ENCODE assay signal across 13 cellular contexts in the genomic region with DNA sequence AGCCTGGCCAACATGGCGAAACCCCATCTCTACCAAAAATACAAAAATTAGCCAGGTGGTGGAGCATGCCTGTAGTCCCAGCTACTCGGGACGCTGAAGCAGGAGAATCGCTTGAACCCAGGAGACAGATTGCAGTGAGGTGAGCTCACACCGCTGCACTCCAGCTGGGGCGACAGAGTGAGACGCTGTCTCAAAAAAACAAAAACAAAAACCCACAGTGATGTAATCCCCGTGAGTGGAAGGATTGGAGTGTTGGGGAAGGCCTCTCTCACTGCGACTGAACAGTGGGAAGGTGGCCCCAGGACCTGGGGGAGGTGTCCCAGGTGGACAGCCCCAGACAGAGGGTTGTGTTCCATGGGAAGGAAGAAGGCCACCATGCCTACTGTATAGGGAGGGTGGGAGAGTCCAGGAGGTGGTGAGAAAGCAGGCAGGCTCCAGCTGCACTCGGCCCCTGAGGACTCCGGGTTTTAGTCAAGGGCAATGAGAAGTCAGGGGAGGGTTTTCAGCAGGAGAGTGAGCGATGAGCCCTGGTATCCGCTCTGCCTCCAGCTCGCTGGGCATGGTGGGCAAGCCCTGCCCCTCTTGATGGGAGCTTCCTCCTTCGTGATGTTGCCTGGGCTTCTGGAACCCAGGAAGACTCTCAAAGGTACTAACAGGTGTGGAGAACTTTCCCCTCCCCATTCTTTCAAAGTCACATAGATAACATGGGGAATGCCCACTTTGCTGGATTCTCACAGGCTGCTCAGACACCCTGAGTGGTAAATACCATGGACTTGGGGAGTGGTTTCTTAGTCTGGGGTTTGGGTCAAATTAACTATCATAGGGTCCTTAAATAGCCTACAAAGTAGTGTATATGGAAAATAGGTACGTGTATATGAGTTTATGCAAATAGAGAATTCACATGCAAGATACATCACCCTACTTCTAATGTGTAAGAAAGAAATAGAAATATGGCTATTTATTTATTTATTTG.
A peak's percentile ranks its signal among the peaks of the same experiment; 100 is the strongest.
DNase-seq lines count a peak whose midpoint lies in the region; ATAC-seq, FAIRE-seq and TF ChIP-seq lines count a peak whose summit lies in the region.
"Had no signal": no experiment of that assay in that cellular context is flagged by ENCODE, and none has a peak within 500 bp of the region (broad histone marks: within the 10 kb centered on the region; RNA-seq: fewer than 3 reads in every experiment).

No MANE protein-coding gene starts in this region.

- peak overlapping the region; percentile 52; the same call in 1 of the 2 replicates for H3K18ac ChIP-seq in H1 (ENCODE audit: extremely low read depth, low read length)

- no peak overlapping the region for H3K56ac ChIP-seq in H1 (replicated peaks; ENCODE audit: insufficient read length, low read depth, low read length)

- CTCF ChIA-PET in H1 (lab: Charles Lee; ENCODE audit: partially characterized antibody) = interaction anchor here (0.9 to 68.7 kb wide), 3 partner anchors 40 to 137 kb away, joined by 6 to 1740 read pairs (median 8); no protein-coding TSS in a partner anchor

- H3K4ac ChIP-seq in H1 (replicated peaks; ENCODE audit: insufficient read length, low read depth, low read length) = no peak overlapping the region

- no peaks in the 10 kb centered on the region for H3K27me3 ChIP-seq in H1 (replicated peaks in 1 of 4; ENCODE audit: control insufficient read depth in 3 of 4, extremely low read depth in 1 of 4, insufficient read depth in 3 of 4, low read length in 3 of 4)
- H3K27me3 ChIP-seq in skeletal muscle tissue (ENCODE audit: control insufficient read depth in 3 of 3, insufficient read depth in 3 of 3, low read length in 3 of 3) = no peaks in the 10 kb centered on the region

- H3K36me3 ChIP-seq in H1 (ENCODE audit: control insufficient read depth in 2 of 4, insufficient read depth in 4 of 4, low read length in 3 of 4) (no peaks in the 10 kb centered on the region), skeletal muscle tissue (ENCODE audit: control insufficient read depth in 3 of 3, insufficient read depth in 3 of 3, low read length in 3 of 3) (no peaks in the 10 kb centered on the region)

- H3K79me1 ChIP-seq in H1 (ENCODE audit: low read depth, low read length) = peaks cover 6% of the 10 kb centered on the region

- no peak overlapping the region for H4K5ac ChIP-seq in H1 (ENCODE audit: insufficient read length, low read depth, low read length)

- 0 out of 2 replicates have a peak, but pooled peaks cover 1% of the 10 kb centered on the region for H3K23me2 ChIP-seq in H1 (ENCODE audit: low read depth, low read length)

- no peak overlapping the region for H3K23ac ChIP-seq in H1 (ENCODE audit: insufficient read length)

- H3K4me3 ChIP-seq in H1 (ENCODE audit: extremely low read depth in 1 of 4, insufficient read depth in 2 of 4, low read depth in 3 of 4, low read length in 4 of 4) (no peak overlapping the region), skeletal muscle tissue (ENCODE audit: low read length in 3 of 3) (peak overlapping the region in 2 of 3 donors; percentile 4 to 35)

- no peak for TF ChIP-seq EP300 in H1 (IDR thresholded peaks at IDR 0.05; ENCODE audit: borderline replicate concordance in 1 of 2, low read depth in 2 of 2, low read length in 2 of 2)

- DNase-seq in GM13976 (ENCODE audit: low spot score) (peak; percentile 62), H1 (ENCODE audit: low read depth in 1 of 2, low spot score in 2 of 2) (no peak), NCI-H2196 treated with DMSO at 0.1 percent for 48 hours (lab: John Stamatoyannopoulos, UW; ENCODE audit: unreplicated experiment) (no peak), NCI-H510A (lab: John Stamatoyannopoulos, UW) (no peak)
- DNase-seq: activated CD4-positive, alpha-beta T cell treated with anti-CD3 and anti-CD28 coated beads, Interleukin-2, amount 50 U/mL, for 1 hour; activated gamma-delta T cell treated with Interleukin-2 at 50 U/mL for 16 hours; central memory CD4-positive, alpha-beta T cell; naive thymus-derived CD4-positive, alpha-beta T cell; T-helper 1 cell had no signal

- no peak for TF ChIP-seq RAD21 in H1 (IDR thresholded peaks at IDR 0.05 in 1 of 2, conservative IDR thresholded peaks at IDR 0.05 in 1 of 2; ENCODE audit: low read depth in 2 of 2, low read length in 2 of 2)

- H2AFZ ChIP-seq in H1 (ENCODE audit: low read length) = no peak overlapping the region

- POLR2A ChIA-PET in H1 (lab: Charles Lee; ENCODE audit: partially characterized antibody) = interaction anchor here (1.4 kb wide), 1 partner anchor 11 kb away, joined by 5 read pairs; no protein-coding TSS in a partner anchor

- H3K27ac ChIP-seq in H1 (ENCODE audit: low read depth, low read length) = no peak overlapping the region; the same call in 1 of the 2 replicates
- H3K27ac ChIP-seq in skeletal muscle tissue (ENCODE audit: low read depth, low read length) = peak overlapping the region; percentile 94

- TF ChIP-seq POLR2A in H1 (IDR thresholded peaks at IDR 0.05; ENCODE audit: control extremely low read depth in 1 of 2, low read depth in 2 of 2, low read length in 2 of 2) = no peak

- no peak overlapping the region for H3K9ac ChIP-seq in H1 (replicated peaks in 1 of 4; ENCODE audit: extremely low read depth in 1 of 4, low read depth in 3 of 4, low read length in 3 of 4)
- peak overlapping the region; percentile 3 to 51 (median 15) for H3K9ac ChIP-seq in skeletal muscle tissue (ENCODE audit: low read depth in 1 of 3, low read length in 3 of 3)

- H2BK20ac ChIP-seq in H1 (ENCODE audit: low read length) = no peak overlapping the region

- H3K4me2 ChIP-seq in H1 (ENCODE audit: insufficient read depth in 1 of 2, low read depth in 2 of 2, low read length in 2 of 2) = no peak overlapping the region

- no peak overlapping the region for H2BK12ac ChIP-seq in H1 (ENCODE audit: low read depth, low read length)

- TF ChIP-seq CTCF in GM13976 (IDR thresholded peaks at IDR 0.05; ENCODE audit: borderline replicate concordance, control extremely low read depth, extremely low read depth, insufficient read depth, missing control alignments) (no peak), H1 (IDR thresholded peaks at IDR 0.05; ENCODE audit: control extremely low read depth in 1 of 3, insufficient read depth in 1 of 3, low read depth in 1 of 3, low read length in 3 of 3) (no peak)

- WGBS in H1 (ENCODE audit: extremely low coverage in 1 of 2, insufficient coverage in 1 of 2, insufficient read length in 1 of 2, insufficient replicate concordance in 2 of 2, low coverage in 1 of 2, low lambda C conversion rate in 2 of 2, missing lambda C conversion rate in 1 of 2), 2 experiments = 92% methylated on average over 16 of the region's 16 CpGs; no CpG with 5 or more reads in 1 of the 2 experiments

- H3K4me1 ChIP-seq in H1 (replicated peaks in 1 of 4; ENCODE audit: control insufficient read depth in 3 of 4, insufficient read depth in 4 of 4, low read length in 3 of 4) = peaks cover 0 to 11% (median 5%) of the 10 kb centered on the region in 4 experiments; a peak in 6 of 7 replicates
- H3K4me1 ChIP-seq in skeletal muscle tissue (ENCODE audit: control insufficient read depth in 3 of 3, insufficient read depth in 3 of 3, low read length in 3 of 3) = peaks cover 88 to 93% (median 92%) of the 10 kb centered on the region in 3 donors

- H4K91ac ChIP-seq in H1 (replicated peaks; ENCODE audit: insufficient read length, low read length) = no peak overlapping the region

- H3K9me3 ChIP-seq in H1 (ENCODE audit: insufficient read depth in 2 of 2, low read depth in 1 of 2, low read length in 1 of 2) = no peaks in the 10 kb centered on the region
- H3K9me3 ChIP-seq in skeletal muscle tissue (ENCODE audit: control insufficient read depth in 3 of 3, low read length in 3 of 3) = no peaks in the 10 kb centered on the region

- H4K8ac ChIP-seq in H1 (ENCODE audit: extremely low read depth, insufficient read depth, low read length) = no peak overlapping the region; the same call in 1 of the 2 replicates

- ATAC-seq in HG02840 (IDR thresholded peaks at IDR 0.05; ENCODE audit: low FRiP score, unreplicated experiment) (peak; percentile 36), HG02588 (IDR thresholded peaks at IDR 0.05; ENCODE audit: unreplicated experiment) (no peak), GM21447 (IDR thresholded peaks at IDR 0.05; ENCODE audit: unreplicated experiment) (no peak)

- peaks cover 0 to 23% of the 10 kb centered on the region in 2 experiments; a peak in 2 of 4 replicates for H3K79me2 ChIP-seq in H1 (ENCODE audit: control insufficient read depth in 1 of 2, insufficient read depth in 2 of 2, low read length in 2 of 2)

- in situ Hi-C loops in GM13976 (cut with MboI; ENCODE audit: low sequenced_read_pairs, unreplicated experiment) = no loop called here

- no peak for FAIRE-seq in H1 (lab: Jason Lieb, UNC)

- H4K20me1 ChIP-seq in H1 (replicated peaks in 1 of 2; ENCODE audit: control insufficient read depth in 1 of 2, insufficient read depth in 2 of 2, low read length in 2 of 2) = peaks cover 2 to 3% of the 10 kb centered on the region in 2 experiments

- 0 out of 2 replicates have a peak overlapping the region, but pooled peaks have one; percentile 21 for H2BK15ac ChIP-seq in H1 (ENCODE audit: low read length)

- no peak overlapping the region for H2BK5ac ChIP-seq in H1 (ENCODE audit: low read depth, low read length)

- H3K14ac ChIP-seq in H1 (ENCODE audit: insufficient read length) = no peak overlapping the region

- no peak overlapping the region for H2BK120ac ChIP-seq in H1 (replicated peaks; ENCODE audit: low read depth, low read length)

- no peak overlapping the region for H2AK5ac ChIP-seq in H1 (ENCODE audit: low read depth, low read length)

TF ChIP-seq in H1, 55 proteins besides CTCF, POLR2A, EP300 and RAD21 (continues in another document):
- no peak for TF ChIP-seq SAP30 (IDR thresholded peaks at IDR 0.05; ENCODE audit: insufficient read depth, insufficient replicate concordance, low read length)
- no peak for TF ChIP-seq CBX5 (IDR thresholded peaks at IDR 0.05; ENCODE audit: low read depth, low read length)
- no peak for TF ChIP-seq CBX8 (IDR thresholded peaks at IDR 0.05; ENCODE audit: borderline replicate concordance, low read depth, low read length)
- no peak for TF ChIP-seq FOSL1 (IDR thresholded peaks at IDR 0.05; ENCODE audit: insufficient read depth, low read depth, low read length)
- no peak for TF ChIP-seq TAF7 (optimal IDR thresholded peaks at IDR 0.05; ENCODE audit: borderline replicate concordance, low read depth, low read length)
- no peak for TF ChIP-seq RBBP5 (IDR thresholded peaks at IDR 0.05; ENCODE audit: borderline replicate concordance, low read depth, low read length)

Comparison
In these comparisons a context has a peak if more than half of its experiments do, and no peak if none do; other contexts are left out.
1. H3K4me3 ChIP-seq: peak in skeletal muscle tissue (2 of 3); none in H1 (0 of 4).
2. H3K9ac ChIP-seq: peak in skeletal muscle tissue (3 of 3); none in H1 (0 of 4).